In genomic region chr18:49319590-49319989, GRCh38 we compare ENCODE assay signal across 1 cellular context.
TF ChIP-seq lines count a peak whose summit lies in the region.

No MANE protein-coding gene starts in this region.

TF ChIP-seq in GM23338, 12 proteins besides CTCF, POLR2A, EP300 and RAD21:
- peak; percentile 74 for TF ChIP-seq ZNF462 (CRISPR knock-in tag; IDR thresholded peaks at IDR 0.05)
- no peak for TF ChIP-seq EZH2phosphoT487 (IDR thresholded peaks at IDR 0.05; ENCODE audit: unreplicated experiment)
